Comparison of ENCODE assay signal across 23 cellular contexts in genomic region chr22:24455039-24455438, GRCh38. TPM values are rescaled to one million over a fixed set of nuclear protein-coding genes. Genes with fewer than 3 reads are reported as not detected.
"Had no signal": no experiment of that assay in that cellular context is flagged by ENCODE, and none has a peak within 500 bp of the region (broad histone marks: within the 10 kb centered on the region; RNA-seq: fewer than 3 reads in every experiment).

No MANE protein-coding gene starts in this region.

- H3K27ac ChIP-seq: coronary artery, esophagus squamous epithelium, gastrocnemius medialis, lower lobe of right lung, sigmoid colon, thoracic aorta, upper lobe of right lung had no signal

- H3K27me3 ChIP-seq: esophagus squamous epithelium, gastrocnemius medialis, sigmoid colon, upper lobe of right lung had no signal

- H3K4me3 ChIP-seq: coronary artery, esophagus squamous epithelium, gastrocnemius medialis, lower lobe of right lung, sigmoid colon, thoracic aorta, upper lobe of right lung had no signal

- H3K36me3 ChIP-seq: esophagus squamous epithelium, gastrocnemius medialis, lower lobe of right lung, sigmoid colon, thoracic aorta, upper lobe of right lung had no signal

- H3K9me3 ChIP-seq: gastrocnemius medialis, lower lobe of right lung, thoracic aorta had no signal

- ATAC-seq: gastrocnemius medialis; stimulated activated naive B cell treated with anti-CD40 and anti-IgM and Interleukin-4, amounts not matched to agents 10 μg/mL and 1 μg/mL and 100 μg/mL, for 72 hours; T-helper 17 cell had no signal

- DNase-seq: activated CD4-positive, alpha-beta memory T cell treated with anti-CD3 and anti-CD28 coated beads for 36 hours; activated CD4-positive, alpha-beta T cell treated with anti-CD3 and anti-CD28 coated beads for 48 hours; activated naive CD4-positive, alpha-beta T cell treated with Interleukin-2 at 50 U/mL for 16 hours; activated naive CD8-positive, alpha-beta T cell treated with anti-CD3 and anti-CD28 coated beads for 36 hours; activated T-cell treated with anti-CD3 and anti-CD28 coated beads, Interleukin-2, amount 50 U/mL, for 48 hours; amniotic stem cell; cerebellar nuclear complex; esophagus squamous epithelium; gastrocnemius medialis; lower lobe of right lung; naive B cell; sigmoid colon; stimulated activated CD4-positive, alpha-beta T cell treated with anti-CD3 and anti-CD28 coated beads, Interleukin-2, amount 100 ng/mL, for 48 hours; stimulated activated CD8-positive, alpha-beta memory T cell treated with anti-CD3 and anti-CD28 coated beads, Interleukin-4, amount 100 ng/mL, for 48 hours; stimulated activated naive B cell treated with anti-CD40 and anti-IgM and Interleukin-4, amounts not matched to agents 10 μg/mL and 1 μg/mL and 100 μg/mL, for 72 hours; SW 1271; T-helper 17 cell; upper lobe of right lung had no signal

- H3K4me1 ChIP-seq: esophagus squamous epithelium, sigmoid colon had no signal

RNA-seq across cellular contexts. Expression of gene UPB1, which starts 40.1 kb away (rescaled TPM):
- total RNA-seq: bronchial epithelial cell, neural crest cell, osteocyte had no signal
